Comparison of ENCODE assay signal across 11 cellular contexts in genomic region chr14:91997492-91997891, GRCh38. TPM values are rescaled to one million over a fixed set of nuclear protein-coding genes. Genes with fewer than 3 reads are reported as not detected.
A peak's percentile ranks its signal among the peaks of the same experiment; 100 is the strongest.
DNase-seq lines count a peak whose midpoint lies in the region; ATAC-seq and TF ChIP-seq lines count a peak whose summit lies in the region.
"Had no signal": no experiment of that assay in that cellular context is flagged by ENCODE, and none has a peak within 500 bp of the region (broad histone marks: within the 10 kb centered on the region; RNA-seq: fewer than 3 reads in every experiment).

No MANE protein-coding gene starts in this region.

- no peaks in the 10 kb centered on the region for H3K27me3 Mint-ChIP-seq in WTC11 (ENCODE audit: low read depth)
- H3K27me3 Mint-ChIP-seq: activated B cell treated with CpG ODN at 0.5 μM for 24 hours had no signal

- peaks cover 28% of the 10 kb centered on the region for H3K4me1 ChIP-seq in upper lobe of right lung

- H3K4me3 ChIP-seq in fibroblast of the aortic adventitia (ENCODE audit: low read depth, low read length), result no peak overlapping the region
- H3K4me3 ChIP-seq in upper lobe of right lung, result no peak overlapping the region
- H3K4me3 ChIP-seq: PC-9 had no signal

- ATAC-seq in activated naive CD4-positive, alpha-beta T cell treated with anti-CD3 and anti-CD28 coated beads, Interleukin-2, amount 50 U/mL, for 72 hours, result peak; percentile 40 to 41
- ATAC-seq in WTC11, result no peak
- no peak for ATAC-seq in upper lobe of right lung
- ATAC-seq in HG03159 (IDR thresholded peaks at IDR 0.05; ENCODE audit: unreplicated experiment), result no peak
- ATAC-seq in HG03457 (IDR thresholded peaks at IDR 0.05; ENCODE audit: unreplicated experiment), result no peak

- peak overlapping the region; percentile 52 for H3K27ac ChIP-seq in upper lobe of right lung
- H3K27ac ChIP-seq: PC-9 had no signal

- H3K4me1 Mint-ChIP-seq in WTC11, result peaks cover 3% of the 10 kb centered on the region; the same call in 1 of the 2 replicates

- DNase-seq in activated naive CD4-positive, alpha-beta T cell treated with anti-CD3 and anti-CD28 coated beads, Interleukin-2, amount 50 U/mL, for 72 hours (ENCODE audit: low spot score in 2 of 2), result no peak
- no peak for DNase-seq in activated naive CD4-positive, alpha-beta T cell treated with Interleukin-2 at 50 U/mL for 16 hours
- no peak for DNase-seq in WTC11 (ENCODE audit: low spot score)
- DNase-seq in fibroblast of the aortic adventitia (ENCODE audit: low read depth), result peak; percentile 35
- no peak for DNase-seq in upper lobe of right lung
- no peak for DNase-seq in SHP77 treated with DMSO at 0.1 percent for 48 hours (lab: John Stamatoyannopoulos, UW)
- DNase-seq: activated B cell treated with CpG ODN at 0.5 μM for 24 hours, activated gamma-delta T cell treated with Interleukin-2 at 50 U/mL for 16 hours had no signal

- no peaks in the 10 kb centered on the region for H3K9me3 Mint-ChIP-seq in activated naive CD4-positive, alpha-beta T cell treated with anti-CD3 and anti-CD28 coated beads, Interleukin-2, amount 50 U/mL, for 72 hours
- no peaks in the 10 kb centered on the region for H3K9me3 Mint-ChIP-seq in WTC11
- H3K9me3 Mint-ChIP-seq: activated B cell treated with CpG ODN at 0.5 μM for 24 hours had no signal

- H3K27ac Mint-ChIP-seq in activated naive CD4-positive, alpha-beta T cell treated with anti-CD3 and anti-CD28 coated beads, Interleukin-2, amount 50 U/mL, for 72 hours, result peak overlapping the region in 1 of 2 donors; percentile 50
- peak overlapping the region; percentile 85 for H3K27ac Mint-ChIP-seq in WTC11
- H3K27ac Mint-ChIP-seq: activated B cell treated with CpG ODN at 0.5 μM for 24 hours had no signal

- H3K36me3 Mint-ChIP-seq in activated naive CD4-positive, alpha-beta T cell treated with anti-CD3 and anti-CD28 coated beads, Interleukin-2, amount 50 U/mL, for 72 hours, result peaks cover 0 to 16% of the 10 kb centered on the region in 2 donors
- peaks cover 21% of the 10 kb centered on the region for H3K36me3 Mint-ChIP-seq in WTC11

- CTCF ChIA-PET in WTC11 (lab: Charles Lee), result interaction anchor here (0.6 to 2.1 kb wide), 36 partner anchors 8 to 637 kb away, joined by 3 to 20 read pairs (median 6); partner anchors contain the start of genes ATXN3, CPSF2, FBLN5 and NDUFB1

- POLR2A ChIA-PET in WTC11 (lab: Charles Lee), result interaction anchor here (1.2 to 1.3 kb wide), 2 partner anchors 42 to 124 kb away, joined by 3 to 6 read pairs; partner anchors contain the start of genes CPSF2 and TRIP11

- no peak for TF ChIP-seq CTCF in WTC11 (IDR thresholded peaks at IDR 0.05)
- no peak for TF ChIP-seq CTCF in fibroblast of the aortic adventitia (IDR thresholded peaks at IDR 0.05; ENCODE audit: insufficient read depth, low read length)
- TF ChIP-seq CTCF in upper lobe of right lung (IDR thresholded peaks at IDR 0.05), result no peak

- H3K36me3 ChIP-seq in upper lobe of right lung, result peaks cover 41% of the 10 kb centered on the region

- no peak overlapping the region for H3K4me3 Mint-ChIP-seq in WTC11
- H3K4me3 Mint-ChIP-seq: activated B cell treated with CpG ODN at 0.5 μM for 24 hours had no signal

- H3K9me3 ChIP-seq in upper lobe of right lung, result no peaks in the 10 kb centered on the region

- intact Hi-C loops in upper lobe of right lung (cut with DNase I), result no loop called here

- no peaks in the 10 kb centered on the region for H3K27me3 ChIP-seq in upper lobe of right lung

TF ChIP-seq in WTC11, 78 proteins besides CTCF, POLR2A, EP300 and RAD21 (continues in another document):
- no peak for TF ChIP-seq ZNF416 (CRISPR knock-in tag; IDR thresholded peaks at IDR 0.05)
- TF ChIP-seq, protein P1, sequence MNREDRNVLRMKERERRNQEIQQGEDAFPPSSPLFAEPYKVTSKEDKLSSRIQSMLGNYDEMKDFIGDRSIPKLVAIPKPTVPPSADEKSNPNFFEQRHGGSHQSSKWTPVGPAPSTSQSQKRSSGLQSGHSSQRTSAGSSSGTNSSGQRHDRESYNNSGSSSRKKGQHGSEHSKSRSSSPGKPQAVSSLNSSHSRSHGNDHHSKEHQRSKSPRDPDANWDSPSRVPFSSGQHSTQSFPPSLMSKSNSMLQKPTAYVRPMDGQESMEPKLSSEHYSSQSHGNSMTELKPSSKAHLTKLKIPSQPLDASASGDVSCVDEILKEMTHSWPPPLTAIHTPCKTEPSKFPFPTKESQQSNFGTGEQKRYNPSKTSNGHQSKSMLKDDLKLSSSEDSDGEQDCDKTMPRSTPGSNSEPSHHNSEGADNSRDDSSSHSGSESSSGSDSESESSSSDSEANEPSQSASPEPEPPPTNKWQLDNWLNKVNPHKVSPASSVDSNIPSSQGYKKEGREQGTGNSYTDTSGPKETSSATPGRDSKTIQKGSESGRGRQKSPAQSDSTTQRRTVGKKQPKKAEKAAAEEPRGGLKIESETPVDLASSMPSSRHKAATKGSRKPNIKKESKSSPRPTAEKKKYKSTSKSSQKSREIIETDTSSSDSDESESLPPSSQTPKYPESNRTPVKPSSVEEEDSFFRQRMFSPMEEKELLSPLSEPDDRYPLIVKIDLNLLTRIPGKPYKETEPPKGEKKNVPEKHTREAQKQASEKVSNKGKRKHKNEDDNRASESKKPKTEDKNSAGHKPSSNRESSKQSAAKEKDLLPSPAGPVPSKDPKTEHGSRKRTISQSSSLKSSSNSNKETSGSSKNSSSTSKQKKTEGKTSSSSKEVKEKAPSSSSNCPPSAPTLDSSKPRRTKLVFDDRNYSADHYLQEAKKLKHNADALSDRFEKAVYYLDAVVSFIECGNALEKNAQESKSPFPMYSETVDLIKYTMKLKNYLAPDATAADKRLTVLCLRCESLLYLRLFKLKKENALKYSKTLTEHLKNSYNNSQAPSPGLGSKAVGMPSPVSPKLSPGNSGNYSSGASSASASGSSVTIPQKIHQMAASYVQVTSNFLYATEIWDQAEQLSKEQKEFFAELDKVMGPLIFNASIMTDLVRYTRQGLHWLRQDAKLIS (CRISPR knock-in tag; IDR thresholded peaks at IDR 0.05; ENCODE audit: borderline replicate concordance), result no peak
- TF ChIP-seq ZSCAN18 (CRISPR knock-in tag; IDR thresholded peaks at IDR 0.05), result no peak
- TF ChIP-seq ATF3 (CRISPR knock-in tag; conservative IDR thresholded peaks at IDR 0.05), result no peak
- no peak for TF ChIP-seq PREB (CRISPR knock-in tag; IDR thresholded peaks at IDR 0.05; ENCODE audit: borderline replicate concordance)
- TF ChIP-seq NR2C2 (CRISPR knock-in tag; IDR thresholded peaks at IDR 0.05), result no peak
- no peak for TF ChIP-seq USF2 (CRISPR knock-in tag; IDR thresholded peaks at IDR 0.05)
- TF ChIP-seq ZNF219 (CRISPR knock-in tag; IDR thresholded peaks at IDR 0.05; ENCODE audit: borderline replicate concordance), result no peak
- no peak for TF ChIP-seq NR1H2 (CRISPR knock-in tag; IDR thresholded peaks at IDR 0.05)

RNA-seq across cellular contexts. Expression of gene TRIP11, which starts 42.4 kb away (rescaled TPM):
- total RNA-seq in activated naive CD4-positive, alpha-beta T cell treated with anti-CD3 and anti-CD28 coated beads, Interleukin-2, amount 50 U/mL, for 72 hours, result 10 to 100 TPM; 27.3 to 32.3 TPM
- 32.9 to 36.5 TPM (median 34.4 TPM) in 3 replicates for total RNA-seq in WTC11 (2021)
- total RNA-seq in fibroblast of the aortic adventitia (ENCODE audit: low replicate concordance), result 37.0 and 53.3 TPM in 2 replicates
- total RNA-seq in upper lobe of right lung, result 68.9 TPM

RNA-seq across cellular contexts. Expression of gene FBLN5, which starts 50.0 kb away (rescaled TPM):
- 1 to 10 TPM in 1 of 2 donors, under 1 TPM in 1; 0.41 to 2.7 TPM for total RNA-seq in activated naive CD4-positive, alpha-beta T cell treated with anti-CD3 and anti-CD28 coated beads, Interleukin-2, amount 50 U/mL, for 72 hours
- total RNA-seq in WTC11 (2021) (2.7 to 4.0 TPM (median 3.6 TPM) in 3 replicates), fibroblast of the aortic adventitia (ENCODE audit: low replicate concordance) (56.8 and 137 TPM in 2 replicates), upper lobe of right lung (245 TPM)
- total RNA-seq: activated B cell treated with CpG ODN at 0.5 μM for 24 hours, PC-9 had no signal

Comparison
In these comparisons a context has a peak if more than half of its experiments do, and no peak if none do; other contexts are left out.
1. ATAC-seq: peak in activated naive CD4-positive, alpha-beta T cell treated with anti-CD3 and anti-CD28 coated beads, Interleukin-2, amount 50 U/mL, for 72 hours (2 of 2); none in WTC11 (single experiment), upper lobe of right lung (single experiment), HG03159 (single experiment) and HG03457 (single experiment).
2. RNA of gene FBLN5, which starts 50.0 kb away (total RNA-seq): 245 TPM in upper lobe of right lung (single experiment) and 56.8 to 137 TPM in fibroblast of the aortic adventitia; 2.7 to 4.0 TPM in WTC11 and 0.41 to 2.7 TPM in activated naive CD4-positive, alpha-beta T cell treated with anti-CD3 and anti-CD28 coated beads, Interleukin-2, amount 50 U/mL, for 72 hours; every median in the first group is over 10 times any median in the second.